In genomic region chr1:44354268-44354839, GRCh38 we compare ENCODE assay signal across 9 cellular contexts. TPM values are rescaled to one million over a fixed set of nuclear protein-coding genes. Genes with fewer than 3 reads are reported as not detected.
DNase-seq lines count a peak whose midpoint lies in the region; ATAC-seq lines count a peak whose summit lies in the region.
"Had no signal": no experiment of that assay in that cellular context is flagged by ENCODE, and none has a peak within 500 bp of the region (broad histone marks: within the 10 kb centered on the region; RNA-seq: fewer than 3 reads in every experiment).

No MANE protein-coding gene starts in this region.

- H3K4me3 Mint-ChIP-seq in activated CD4-positive, alpha-beta T cell treated with anti-CD3 and anti-CD28 coated beads for 36 hours: peak overlapping the region; percentile 90
- H3K4me3 Mint-ChIP-seq in activated T-cell treated with anti-CD3 and anti-CD28 coated beads, Interleukin-2, amount 50 U/mL, for 72 hours: peak overlapping the region; percentile 85 to 90

- H3K27ac ChIP-seq in iPS-18a (ENCODE audit: low read length): peak overlapping the region; percentile 25
- H3K27ac ChIP-seq in substantia nigra (ENCODE audit: low read depth, low read length, poor library complexity, severe bottlenecking): peak overlapping the region; percentile 65
- H3K27ac ChIP-seq: epithelial cell of prostate had no signal

- no peaks in the 10 kb centered on the region for H3K27me3 ChIP-seq in iPS-18a (ENCODE audit: control insufficient read depth, insufficient read depth, low read length)

- peaks cover 34% of the 10 kb centered on the region for H3K4me1 Mint-ChIP-seq in activated CD4-positive, alpha-beta T cell treated with anti-CD3 and anti-CD28 coated beads for 36 hours
- H3K4me1 Mint-ChIP-seq in activated T-cell treated with anti-CD3 and anti-CD28 coated beads, Interleukin-2, amount 50 U/mL, for 72 hours (ENCODE audit: low read depth): peaks cover 43% of the 10 kb centered on the region

- no peak for DNase-seq in activated CD4-positive, alpha-beta T cell treated with anti-CD3 and anti-CD28 coated beads for 36 hours
- DNase-seq in activated CD4-positive, alpha-beta T cell treated with anti-CD3 and anti-CD28 coated beads for 1 hour: no peak
- DNase-seq in activated T-cell treated with anti-CD3 and anti-CD28 coated beads, Interleukin-2, amount 50 U/mL, for 72 hours: no peak
- DNase-seq in substantia nigra (lab: John Stamatoyannopoulos, UW) (no peak), NCI-H146 treated with DMSO at 0.1 percent for 48 hours (lab: John Stamatoyannopoulos, UW; ENCODE audit: unreplicated experiment) (no peak), AML-193 (lab: John Stamatoyannopoulos, UW) (no peak)
- DNase-seq in activated CD8-positive, alpha-beta memory T cell treated with anti-CD3 and anti-CD28 coated beads, Interleukin-2, amount 50 U/mL, for 4 hours: no peak

- no peak for ATAC-seq in activated CD4-positive, alpha-beta T cell treated with anti-CD3 and anti-CD28 coated beads for 36 hours
- no peak for ATAC-seq in activated T-cell treated with anti-CD3 and anti-CD28 coated beads, Interleukin-2, amount 50 U/mL, for 72 hours (replicated peaks in 1 of 2)

- CTCF ChIA-PET in activated CD4-positive, alpha-beta T cell treated with anti-CD3 and anti-CD28 coated beads for 36 hours (lab: Charles Lee): interaction anchor here (0.6 to 1.6 kb wide), 5 partner anchors 16 to 327 kb away, joined by 3 to 5 read pairs (median 3); no protein-coding TSS in a partner anchor

- H3K4me3 ChIP-seq in iPS-18a (ENCODE audit: low read length): peak overlapping the region; percentile 87

- H3K27me3 Mint-ChIP-seq in activated CD4-positive, alpha-beta T cell treated with anti-CD3 and anti-CD28 coated beads for 36 hours: no peaks in the 10 kb centered on the region
- H3K27me3 Mint-ChIP-seq in activated T-cell treated with anti-CD3 and anti-CD28 coated beads, Interleukin-2, amount 50 U/mL, for 72 hours (ENCODE audit: low read depth): no peaks in the 10 kb centered on the region

- peaks cover 14% of the 10 kb centered on the region for H3K4me1 ChIP-seq in iPS-18a (ENCODE audit: control insufficient read depth, low read depth, low read length)

- POLR2A ChIA-PET in activated CD4-positive, alpha-beta T cell treated with anti-CD3 and anti-CD28 coated beads for 36 hours (lab: Charles Lee): interaction anchor here (0.7 kb wide), 1 partner anchor 143 kb away, joined by 3 read pairs; no protein-coding TSS in a partner anchor

- intact Hi-C loops in activated CD4-positive, alpha-beta T cell treated with anti-CD3 and anti-CD28 coated beads for 36 hours (cut with DNase I, micrococcal nuclease): loop anchor here in 1 of 2 experiments (10.0 kb wide), 2 partner anchors 950 to 1510 kb away; partner anchors contain the start of gene ZNF691

- peak overlapping the region; percentile 78 for H3K9ac ChIP-seq in iPS-18a (ENCODE audit: low read length)

- peak overlapping the region; percentile 82 for H3K27ac Mint-ChIP-seq in activated CD4-positive, alpha-beta T cell treated with anti-CD3 and anti-CD28 coated beads for 36 hours
- peak overlapping the region; percentile 38 for H3K27ac Mint-ChIP-seq in activated T-cell treated with anti-CD3 and anti-CD28 coated beads, Interleukin-2, amount 50 U/mL, for 72 hours

- no peaks in the 10 kb centered on the region for H3K9me3 Mint-ChIP-seq in activated CD4-positive, alpha-beta T cell treated with anti-CD3 and anti-CD28 coated beads for 36 hours (ENCODE audit: low read depth)
- H3K9me3 Mint-ChIP-seq in activated T-cell treated with anti-CD3 and anti-CD28 coated beads, Interleukin-2, amount 50 U/mL, for 72 hours: no peaks in the 10 kb centered on the region

- no peaks in the 10 kb centered on the region for H3K9me3 ChIP-seq in iPS-18a (ENCODE audit: control insufficient read depth, low read depth, low read length)

- H3K36me3 ChIP-seq in iPS-18a (ENCODE audit: control insufficient read depth, low read depth, low read length): no peaks in the 10 kb centered on the region

- H3K36me3 Mint-ChIP-seq in activated CD4-positive, alpha-beta T cell treated with anti-CD3 and anti-CD28 coated beads for 36 hours (ENCODE audit: low read depth): peaks cover 4% of the 10 kb centered on the region
- H3K36me3 Mint-ChIP-seq in activated T-cell treated with anti-CD3 and anti-CD28 coated beads, Interleukin-2, amount 50 U/mL, for 72 hours (ENCODE audit: insufficient read depth in 2 of 2): peaks cover 0 to 2% of the 10 kb centered on the region in 2 donors

RNA-seq across cellular contexts. Expression of gene ERI3, which starts 0.7 kb away (rescaled TPM):
- total RNA-seq in activated CD4-positive, alpha-beta T cell treated with anti-CD3 and anti-CD28 coated beads for 36 hours: 10 to 100 TPM; 36.7 to 41.3 TPM
- total RNA-seq in activated T-cell treated with anti-CD3 and anti-CD28 coated beads, Interleukin-2, amount 50 U/mL, for 72 hours: 10 to 100 TPM; 30.4 to 45.5 TPM

RNA-seq across cellular contexts. Expression of gene RNF220, which starts 50.7 kb away (rescaled TPM):
- 10 to 100 TPM; 72.3 to 78.3 TPM for total RNA-seq in activated CD4-positive, alpha-beta T cell treated with anti-CD3 and anti-CD28 coated beads for 36 hours
- total RNA-seq in activated T-cell treated with anti-CD3 and anti-CD28 coated beads, Interleukin-2, amount 50 U/mL, for 72 hours: 10 to 100 TPM; 86.8 to 92.1 TPM
